Comparison of ENCODE assay signal across 11 cellular contexts in genomic region chr9:110933350-110934001, GRCh38.
DNase-seq lines count a peak whose midpoint lies in the region; ATAC-seq and TF ChIP-seq lines count a peak whose summit lies in the region.
"Had no signal": no experiment of that assay in that cellular context is flagged by ENCODE, and none has a peak within 500 bp of the region (broad histone marks: within the 10 kb centered on the region; RNA-seq: fewer than 3 reads in every experiment).

No MANE protein-coding gene starts in this region.

- H3K36me3 ChIP-seq in KOPT-K1 (ENCODE audit: insufficient read depth, low read length), result no peaks in the 10 kb centered on the region
- H3K36me3 ChIP-seq in skeletal muscle satellite cell (ENCODE audit: insufficient read depth, low read length), result peaks cover 58% of the 10 kb centered on the region
- H3K36me3 ChIP-seq in CD8-positive, alpha-beta T cell (ENCODE audit: insufficient read depth, low read length), result no peaks in the 10 kb centered on the region
- H3K36me3 ChIP-seq in left lung, result no peaks in the 10 kb centered on the region

- peak overlapping the region; percentile 19; the same call in 1 of the 2 replicates for H3K4me3 Mint-ChIP-seq in HFFc6
- no peak overlapping the region for H3K4me3 Mint-ChIP-seq in CD8-positive, alpha-beta T cell

- peaks cover 5% of the 10 kb centered on the region; the same call in 1 of the 2 replicates for H3K27me3 Mint-ChIP-seq in HFFc6 (ENCODE audit: insufficient read depth)
- no peaks in the 10 kb centered on the region for H3K27me3 Mint-ChIP-seq in CD8-positive, alpha-beta T cell (ENCODE audit: low read depth)

- no peak for TF ChIP-seq CTCF in HFFc6 (IDR thresholded peaks at IDR 0.05)
- TF ChIP-seq CTCF in CD8-positive, alpha-beta T cell (IDR thresholded peaks at IDR 0.05), result no peak
- TF ChIP-seq CTCF in left lung (IDR thresholded peaks at IDR 0.05), result no peak

- H3K4me3 ChIP-seq in skeletal muscle satellite cell (ENCODE audit: low read length) (no peak overlapping the region), left lung (no peak overlapping the region)
- H3K4me3 ChIP-seq in CD8-positive, alpha-beta T cell (ENCODE audit: low read depth, low read length), result no peak overlapping the region

- peak overlapping the region; percentile 14 for H3K4me2 ChIP-seq in skeletal muscle satellite cell (ENCODE audit: low read length)

- H3K9me3 ChIP-seq in KOPT-K1 (ENCODE audit: insufficient read depth, low read length, poor library complexity, severe bottlenecking) (peaks cover 27% of the 10 kb centered on the region), skeletal muscle satellite cell (replicated peaks; ENCODE audit: low read length) (no peaks in the 10 kb centered on the region), left lung (peaks cover 0 to 3% of the 10 kb centered on the region in 2 donors)
- H3K9me3 ChIP-seq in CD8-positive, alpha-beta T cell (ENCODE audit: low read length), result no peaks in the 10 kb centered on the region

- intact Hi-C loops in CD8-positive, alpha-beta T cell (cut with DNase I, micrococcal nuclease), result no loop called here
- intact Hi-C loops in left lung (cut with DNase I), result loop anchor here in 1 of 2 donors (10.0 kb wide), 1 partner anchor 59 kb away; no protein-coding TSS in a partner anchor
- intact Hi-C loops in posterior cingulate gyrus (cut with DNase I), result no loop called here

- H3K27me3 ChIP-seq in skeletal muscle satellite cell (ENCODE audit: control insufficient read depth, insufficient read depth, low read length) (no peaks in the 10 kb centered on the region), left lung (no peaks in the 10 kb centered on the region)
- no peaks in the 10 kb centered on the region for H3K27me3 ChIP-seq in CD8-positive, alpha-beta T cell (ENCODE audit: insufficient read depth, low read length)

- peak overlapping the region; percentile 65 for H3K27ac ChIP-seq in KOPT-K1 (ENCODE audit: low read depth, low read length, poor library complexity, severe bottlenecking)
- H3K27ac ChIP-seq in CD8-positive, alpha-beta T cell (ENCODE audit: low read depth, low read length), result no peak overlapping the region
- no peak overlapping the region for H3K27ac ChIP-seq in left lung
- H3K27ac ChIP-seq: HL-60 had no signal

- ATAC-seq in GM18907 (IDR thresholded peaks at IDR 0.05; ENCODE audit: unreplicated experiment) (peak; percentile 81), left lung (no peak)
- no peak for ATAC-seq in CD8-positive, alpha-beta T cell

- peaks cover 12% of the 10 kb centered on the region for H3K9me3 Mint-ChIP-seq in HFFc6
- peaks cover 6% of the 10 kb centered on the region for H3K9me3 Mint-ChIP-seq in CD8-positive, alpha-beta T cell

- H3K9ac ChIP-seq in skeletal muscle satellite cell (ENCODE audit: low read depth, low read length), result peak overlapping the region; percentile 9

- POLR2A ChIA-PET in CD8-positive, alpha-beta T cell (lab: Charles Lee), result no interaction called here

- H3K4me1 ChIP-seq in skeletal muscle satellite cell (ENCODE audit: control insufficient read depth, insufficient read depth, low read length) (peaks cover 55% of the 10 kb centered on the region), left lung (peaks cover 0 to 3% of the 10 kb centered on the region in 2 donors)
- H3K4me1 ChIP-seq in CD8-positive, alpha-beta T cell (ENCODE audit: insufficient read depth, low read length), result no peaks in the 10 kb centered on the region

- peaks cover 74% of the 10 kb centered on the region for H3K4me1 Mint-ChIP-seq in HFFc6 (ENCODE audit: low read depth)
- H3K4me1 Mint-ChIP-seq in CD8-positive, alpha-beta T cell (ENCODE audit: low read depth), result no peaks in the 10 kb centered on the region

- H3K27ac Mint-ChIP-seq in HFFc6, result peak overlapping the region; percentile 61
- H3K27ac Mint-ChIP-seq in CD8-positive, alpha-beta T cell, result no peak overlapping the region

- CTCF ChIA-PET in CD8-positive, alpha-beta T cell (lab: Charles Lee), result no interaction called here

- in situ Hi-C loops in G401 (cut with HindIII; ENCODE audit: low sequenced_read_pairs), result no loop called here

- DNase-seq in HFFc6 (no peak), left lung (no peak), G401 (ENCODE audit: low spot score) (no peak), posterior cingulate gyrus (no peak)
- DNase-seq in CD8-positive, alpha-beta T cell, result no peak
- DNase-seq: kidney, NCI-H2171 had no signal

- H3K36me3 Mint-ChIP-seq in HFFc6 (ENCODE audit: low read depth), result peaks cover 78% of the 10 kb centered on the region
- no peaks in the 10 kb centered on the region for H3K36me3 Mint-ChIP-seq in CD8-positive, alpha-beta T cell
